15 cellular contexts compared by ENCODE assay signal in the genomic region with DNA sequence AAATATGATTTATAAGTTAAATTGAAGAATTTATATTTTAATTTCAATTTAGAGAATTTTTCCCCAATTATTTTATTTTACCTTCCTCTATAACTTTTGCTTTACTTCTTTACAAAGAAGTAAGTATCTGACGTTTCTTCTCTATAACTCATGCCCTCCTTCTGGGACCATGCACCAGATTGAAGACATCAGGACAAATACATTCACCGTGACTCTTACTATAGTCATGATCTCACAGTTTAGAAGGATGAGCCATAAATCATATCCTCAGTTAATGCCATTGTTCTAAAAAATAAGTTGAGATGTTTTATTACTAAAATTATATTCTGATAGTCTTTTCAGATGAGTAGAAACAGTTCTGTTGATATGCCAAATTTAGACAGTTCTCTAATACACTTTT.
A peak's percentile ranks its signal among the peaks of the same experiment; 100 is the strongest.
DNase-seq lines count a peak whose midpoint lies in the region; ATAC-seq and TF ChIP-seq lines count a peak whose summit lies in the region.
"Had no signal": no experiment of that assay in that cellular context is flagged by ENCODE, and none has a peak within 500 bp of the region (broad histone marks: within the 10 kb centered on the region; RNA-seq: fewer than 3 reads in every experiment).

No MANE protein-coding gene starts in this region.

- H3K27me3 Mint-ChIP-seq in progenitor cell of endocrine pancreas, result no peaks in the 10 kb centered on the region
- H3K27me3 Mint-ChIP-seq: B cell; CD4-positive, alpha-beta memory T cell; IgD-negative memory B cell had no signal

- ATAC-seq in RWPE2 (ENCODE audit: low read depth) (no peak), GM19455 (IDR thresholded peaks at IDR 0.05; ENCODE audit: unreplicated experiment) (no peak)

- CTCF ChIA-PET in A673 (lab: Charles Lee), result no interaction called here

- H3K27ac Mint-ChIP-seq in progenitor cell of endocrine pancreas, result no peak overlapping the region
- H3K27ac Mint-ChIP-seq: B cell; CD4-positive, alpha-beta memory T cell; IgD-negative memory B cell had no signal

- H3K27me3 ChIP-seq in A673 (replicated peaks; ENCODE audit: insufficient read depth, low read depth, low read length, poor library complexity), result no peaks in the 10 kb centered on the region
- H3K27me3 ChIP-seq in RWPE2 (ENCODE audit: insufficient read depth, poor library complexity, severe bottlenecking), result no peaks in the 10 kb centered on the region
- H3K27me3 ChIP-seq in osteoblast (ENCODE audit: insufficient read depth, low read length), result no peaks in the 10 kb centered on the region

- H3K9me3 ChIP-seq in A673 (ENCODE audit: low read depth, low read length, poor library complexity, severe bottlenecking) (peaks cover 22% of the 10 kb centered on the region), RWPE2 (ENCODE audit: severe bottlenecking) (no peaks in the 10 kb centered on the region), osteoblast (ENCODE audit: low read depth, low read length) (no peaks in the 10 kb centered on the region)

- intact Hi-C loops in A673 (cut with micrococcal nuclease; ENCODE audit: unreplicated experiment), result no loop called here

- no peak overlapping the region for H3K4me3 Mint-ChIP-seq in progenitor cell of endocrine pancreas (ENCODE audit: low read depth)
- H3K4me3 Mint-ChIP-seq: B cell; CD4-positive, alpha-beta memory T cell; IgD-negative memory B cell had no signal

- no peak overlapping the region for H3K4me2 ChIP-seq in osteoblast (ENCODE audit: insufficient read depth, low read length)

- H3K36me3 Mint-ChIP-seq in progenitor cell of endocrine pancreas (ENCODE audit: insufficient read depth), result no peaks in the 10 kb centered on the region
- H3K36me3 Mint-ChIP-seq: CD4-positive, alpha-beta memory T cell; IgD-negative memory B cell had no signal

- POLR2A ChIA-PET in A673 (lab: Charles Lee; ENCODE audit: low non-redundant PET), result no interaction called here

- peaks cover 9% of the 10 kb centered on the region for H3K9me3 Mint-ChIP-seq in progenitor cell of endocrine pancreas (ENCODE audit: low read depth)

- peaks cover 9% of the 10 kb centered on the region for H3K36me3 ChIP-seq in A673 (ENCODE audit: insufficient read depth, low read length, poor library complexity, severe bottlenecking)
- no peaks in the 10 kb centered on the region for H3K36me3 ChIP-seq in RWPE2 (ENCODE audit: low read depth)
- H3K36me3 ChIP-seq in osteoblast (ENCODE audit: insufficient read depth, low read length), result no peaks in the 10 kb centered on the region

- peaks cover 31% of the 10 kb centered on the region for H3K4me1 ChIP-seq in A673 (ENCODE audit: insufficient read depth, low read length, poor library complexity, severe bottlenecking)
- H3K4me1 ChIP-seq in RWPE2 (ENCODE audit: insufficient read depth, poor library complexity, severe bottlenecking), result peaks cover 27% of the 10 kb centered on the region
- H3K4me1 ChIP-seq in osteoblast (ENCODE audit: insufficient read depth, low read length), result peaks cover 26% of the 10 kb centered on the region

- no peak overlapping the region for H2AFZ ChIP-seq in osteoblast (ENCODE audit: low read length)

- H3K79me2 ChIP-seq in osteoblast (ENCODE audit: insufficient read depth, low read length), result no peaks in the 10 kb centered on the region

- peak overlapping the region; percentile 84 for H3K27ac ChIP-seq in A673 (ENCODE audit: low read depth, low read length, poor library complexity, severe bottlenecking)
- peak overlapping the region; percentile 58 for H3K27ac ChIP-seq in RWPE2 (ENCODE audit: poor library complexity, severe bottlenecking)
- no peak overlapping the region for H3K27ac ChIP-seq in osteoblast (ENCODE audit: low read depth, low read length)
- H3K27ac ChIP-seq: 22Rv1, C4-2B had no signal

- TF ChIP-seq CTCF in A673 (conservative IDR thresholded peaks at IDR 0.05; ENCODE audit: low read depth, low read length) (no peak), RWPE2 (IDR thresholded peaks at IDR 0.05; ENCODE audit: poor library complexity, severe bottlenecking) (no peak), fibroblast of mammary gland (conservative IDR thresholded peaks at IDR 0.05; ENCODE audit: control insufficient read depth, insufficient read depth, low read depth, low read length) (no peak), progenitor cell of endocrine pancreas (IDR thresholded peaks at IDR 0.05; ENCODE audit: unreplicated experiment) (no peak), osteoblast (IDR thresholded peaks at IDR 0.05; ENCODE audit: extremely low read depth, low read depth, low read length) (no peak)

- BruUV-seq in A673 (replicated peaks; lab: Mats Ljungman, UMichigan), result no TSS peak

- DNase-seq in A673 (ENCODE audit: low spot score), result no peak
- peak; percentile 51 for DNase-seq in ELR (ENCODE audit: low read depth)
- no peak for DNase-seq in RWPE2 (ENCODE audit: low spot score)
- peak; percentile 78 for DNase-seq in fibroblast of mammary gland (ENCODE audit: low read depth)
- no peak for DNase-seq in progenitor cell of endocrine pancreas (ENCODE audit: low spot score, unreplicated experiment)
- DNase-seq in osteoblast (ENCODE audit: insufficient read length, low spot score, missing footprints), result no peak
- DNase-seq: CD4-positive, alpha-beta memory T cell; DMS79 treated with DMSO at 0.1 percent for 48 hours; GF-D8; KG1 had no signal

- H4K20me1 ChIP-seq in osteoblast (ENCODE audit: insufficient read depth, low read length), result no peaks in the 10 kb centered on the region

- no peak overlapping the region for H3K4me3 ChIP-seq in A673 (ENCODE audit: low read depth, low read length, poor library complexity, severe bottlenecking)
- no peak overlapping the region for H3K4me3 ChIP-seq in RWPE2 (ENCODE audit: severe bottlenecking)
- no peak overlapping the region for H3K4me3 ChIP-seq in fibroblast of mammary gland (ENCODE audit: control insufficient read depth, low read depth, low read length)
- no peak overlapping the region for H3K4me3 ChIP-seq in osteoblast (ENCODE audit: insufficient read depth, low read length)

- H3K4me1 Mint-ChIP-seq in progenitor cell of endocrine pancreas (ENCODE audit: low read depth), result peaks cover 16% of the 10 kb centered on the region
- H3K4me1 Mint-ChIP-seq: B cell, IgD-negative memory B cell had no signal

Comparison
In these comparisons a context has a peak if more than half of its experiments do, and no peak if none do; other contexts are left out.
1. DNase-seq: peak in ELR (single experiment) and fibroblast of mammary gland (single experiment); none in A673 (single experiment), RWPE2 (single experiment), progenitor cell of endocrine pancreas (single experiment) and osteoblast (single experiment).